Comparison of ENCODE assay signal across 25 cellular contexts in genomic region chr9:79371948-79372555, GRCh38.
"Had no signal": no experiment of that assay in that cellular context is flagged by ENCODE, and none has a peak within 500 bp of the region (broad histone marks: within the 10 kb centered on the region; RNA-seq: fewer than 3 reads in every experiment).

No MANE protein-coding gene starts in this region.

- FAIRE-seq: endothelial cell of umbilical vein, keratinocyte, urothelium cell line had no signal

- H3K9ac ChIP-seq: neural progenitor cell, parathyroid adenoma had no signal

- H3K4me2 ChIP-seq: neural progenitor cell, smooth muscle cell had no signal

- H2AFZ ChIP-seq: neural progenitor cell, parathyroid adenoma had no signal

- H3K27me3 ChIP-seq: esophagus muscularis mucosa, neural progenitor cell, right lobe of liver, testis, tibial nerve, upper lobe of left lung had no signal

- H3K9me3 ChIP-seq: esophagus muscularis mucosa, lower lobe of right lung, right lobe of liver, testis, tibial nerve, upper lobe of left lung had no signal

- DNase-seq: dermis blood vessel endothelial cell; effector memory CD4-positive, alpha-beta T cell; foreskin melanocyte; left ventricle myocardium superior; lower lobe of right lung; naive B cell; right lobe of liver; stimulated activated CD4-positive, alpha-beta T cell treated with anti-CD3 and anti-CD28 coated beads, Interleukin-12 subunit alpha, Interleukin-12 subunit beta, amount 100 ng/mL, for 4 hours; stimulated activated CD4-positive, alpha-beta T cell treated with anti-CD3 and anti-CD28 coated beads, Interleukin-1b, Interleukin-23, amount 100 ng/mL, for 48 hours; stimulated activated CD4-positive, alpha-beta T cell treated with anti-CD3 and anti-CD28 coated beads, Interleukin-4, amount 100 ng/mL, for 1 hour; stimulated activated CD8-positive, alpha-beta memory T cell treated with anti-CD3 and anti-CD28 coated beads, Interleukin-4, amount 100 ng/mL, for 48 hours; stimulated activated naive CD8-positive, alpha-beta T cell treated with anti-CD3 and anti-CD28 coated beads, Interleukin-15, Interleukin-2, amounts not matched to agents 100 U/mL and 50 U/mL, for 24 hours; substantia nigra; testis; upper lobe of left lung had no signal

- ATAC-seq: left ventricle myocardium superior; lower lobe of right lung; natural killer cell treated with Interleukin-12 subunit alpha and Interleukin-12 subunit beta and Interleukin-15 and Interleukin-18, amount 100 ng/mL, for 72 hours; right lobe of liver; stimulated activated naive CD8-positive, alpha-beta T cell treated with anti-CD3 and anti-CD28 coated beads, Interleukin-15, Interleukin-2, amounts not matched to agents 100 U/mL and 50 U/mL, for 24 hours had no signal

- H3K36me3 ChIP-seq: esophagus muscularis mucosa, lower lobe of right lung, neural progenitor cell, right lobe of liver, tibial nerve, upper lobe of left lung had no signal

- H3K4me3 ChIP-seq: coronary artery, esophagus muscularis mucosa, lower lobe of right lung, neural progenitor cell, right lobe of liver, smooth muscle cell, testis, tibial nerve, upper lobe of left lung had no signal

- H3K4me1 ChIP-seq: esophagus muscularis mucosa, lower lobe of right lung, parathyroid adenoma, right lobe of liver, testis, tibial nerve, upper lobe of left lung had no signal

- H3K27ac ChIP-seq: coronary artery, esophagus muscularis mucosa, lower lobe of right lung, neural progenitor cell, parathyroid adenoma, right lobe of liver, testis, tibial nerve, upper lobe of left lung had no signal
